ENCODE assay signal across 17 cellular contexts in the genomic region with DNA sequence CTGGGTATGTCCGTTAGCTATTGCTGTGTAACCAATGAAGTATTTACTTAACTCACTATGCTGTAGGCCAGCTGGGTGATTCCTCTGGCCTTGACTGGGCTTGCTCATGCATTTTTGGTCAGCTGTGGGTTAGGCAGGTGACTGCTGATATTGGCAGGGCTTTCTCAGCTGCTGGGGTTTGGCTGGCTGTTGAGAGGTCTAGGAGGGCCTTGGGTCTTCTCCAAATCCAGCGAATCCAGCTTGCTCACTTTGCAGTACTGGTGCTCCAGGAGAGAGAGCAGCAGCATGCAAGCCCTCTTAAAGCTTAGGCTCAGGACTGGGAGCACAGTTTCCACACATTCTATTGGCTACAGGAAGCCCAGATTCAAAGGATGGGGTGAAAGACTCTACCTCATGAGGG.
DNase-seq lines count a peak whose midpoint lies in the region; ATAC-seq, FAIRE-seq and TF ChIP-seq lines count a peak whose summit lies in the region.
"Had no signal": no experiment of that assay in that cellular context is flagged by ENCODE, and none has a peak within 500 bp of the region (broad histone marks: within the 10 kb centered on the region; RNA-seq: fewer than 3 reads in every experiment).

No MANE protein-coding gene starts in this region.

- H3K4me3 ChIP-seq in HepG2 (replicated peaks in 1 of 3; ENCODE audit: insufficient read depth in 1 of 3, low read depth in 2 of 3, low read length in 3 of 3) (no peak overlapping the region), right lobe of liver (no peak overlapping the region), fibroblast of villous mesenchyme (ENCODE audit: low read depth, low read length) (no peak overlapping the region), esophagus squamous epithelium (no peak overlapping the region)
- H3K4me3 ChIP-seq: heart right ventricle, tibial nerve had no signal

- H2AFZ ChIP-seq in HepG2 (ENCODE audit: low read length): no peak overlapping the region
- H2AFZ ChIP-seq in H9 (ENCODE audit: low read length): no peak overlapping the region

- no peaks in the 10 kb centered on the region for H3K9me3 Mint-ChIP-seq in H9

- ATAC-seq in HepG2 (peak; percentile 73), right lobe of liver (no peak)
- ATAC-seq: heart right ventricle had no signal

- H4K8ac ChIP-seq in H9 (replicated peaks; ENCODE audit: insufficient read length, low read depth, low read length): no peak overlapping the region

- no peak overlapping the region for H3K18ac ChIP-seq in H9 (ENCODE audit: insufficient read length, low read depth, low read length)

- POLR2A ChIA-PET in HepG2 (lab: Yijun Ruan, JAX): no interaction called here

- peaks cover 27 to 41% of the 10 kb centered on the region in 2 experiments for H3K4me1 Mint-ChIP-seq in H9

- no peak overlapping the region for H4K5ac ChIP-seq in H9 (ENCODE audit: insufficient read length, low read depth, low read length)

- H3K4ac ChIP-seq in H9 (ENCODE audit: low read depth, low read length): no peak overlapping the region

- no peaks in the 10 kb centered on the region for H3K36me3 Mint-ChIP-seq in H9 (ENCODE audit: insufficient read depth in 1 of 3, low read depth in 3 of 3)

- TF ChIP-seq EP300 in HepG2 (IDR thresholded peaks at IDR 0.05; ENCODE audit: low read depth in 2 of 2, low read length in 2 of 2) (no peak), HepG2 (CRISPR knock-in tag; IDR thresholded peaks at IDR 0.05; ENCODE audit: borderline replicate concordance) (no peak)

- no peak for TF ChIP-seq POLR2A in HepG2 (IDR thresholded peaks at IDR 0.05; ENCODE audit: insufficient read depth in 1 of 2, low read depth in 2 of 2, low read length in 2 of 2)
- no peak for TF ChIP-seq POLR2A in right lobe of liver (IDR thresholded peaks at IDR 0.05)
- TF ChIP-seq POLR2A in esophagus squamous epithelium (IDR thresholded peaks at IDR 0.05): no peak

- H4K91ac ChIP-seq in H9 (ENCODE audit: insufficient read length, low read depth, low read length): no peak overlapping the region

- TF ChIP-seq CTCF in HepG2 (CRISPR knock-in tag; IDR thresholded peaks at IDR 0.05) (no peak), right lobe of liver (IDR thresholded peaks at IDR 0.05) (no peak), fibroblast of villous mesenchyme (IDR thresholded peaks at IDR 0.05; ENCODE audit: insufficient read depth, low read depth, low read length) (no peak), H9 (conservative IDR thresholded peaks at IDR 0.05) (no peak), esophagus squamous epithelium (IDR thresholded peaks at IDR 0.05) (no peak)

- H3K79me2 ChIP-seq in HepG2 (ENCODE audit: insufficient read depth, low read length): no peaks in the 10 kb centered on the region
- no peaks in the 10 kb centered on the region for H3K79me2 ChIP-seq in H9 (ENCODE audit: insufficient read depth, low read length)

- H3K9ac ChIP-seq in HepG2 (ENCODE audit: insufficient read depth, low read depth, low read length) (no peak overlapping the region), H9 (ENCODE audit: extremely low read depth, insufficient read length, low read length) (no peak overlapping the region)

- no peak for TF ChIP-seq RAD21 in HepG2 (CRISPR knock-in tag; IDR thresholded peaks at IDR 0.05)

- H3K4me2 ChIP-seq in HepG2 (ENCODE audit: low read depth, low read length): no peak overlapping the region
- no peak overlapping the region for H3K4me2 ChIP-seq in H9 (ENCODE audit: insufficient read depth, insufficient read length, low read length)

- H2BK12ac ChIP-seq in H9 (ENCODE audit: insufficient read length, low read depth, low read length): no peak overlapping the region

- CTCF ChIA-PET in HepG2 (lab: Yijun Ruan, JAX; ENCODE audit: low intra/inter-chr PET ratio, low total read pairs): no interaction called here

- H3K4me3 Mint-ChIP-seq in H9: no peak overlapping the region; a peak in 1 of 5 replicates

- no peak overlapping the region for H3K23ac ChIP-seq in H9 (ENCODE audit: insufficient read length, low read depth, low read length)

- H3K27ac ChIP-seq in HepG2 (ENCODE audit: extremely low read length, insufficient read depth, low read length) (no peak overlapping the region), right lobe of liver (no peak overlapping the region), H9 (ENCODE audit: insufficient read length, low read depth, low read length) (no peak overlapping the region), esophagus squamous epithelium (no peak overlapping the region)
- H3K27ac ChIP-seq: heart right ventricle, tibial nerve had no signal

- no TSS peak for BruUV-seq in HepG2 (replicated peaks; lab: Mats Ljungman, UMichigan)

- H2BK20ac ChIP-seq in H9 (ENCODE audit: low read depth, low read length, poor library complexity, severe bottlenecking): no peak overlapping the region

- no peak overlapping the region for H3K14ac ChIP-seq in H9 (ENCODE audit: insufficient read depth, low read length)

- H3K27me3 ChIP-seq in HepG2 (ENCODE audit: control insufficient read depth in 1 of 2, insufficient read depth in 2 of 2, low read length in 2 of 2) (peaks cover under 1 to 1% of the 10 kb centered on the region in 2 experiments; a peak in 1 of 5 replicates), right lobe of liver (no peaks in the 10 kb centered on the region), H9 (ENCODE audit: insufficient read depth, low read length) (no peaks in the 10 kb centered on the region), esophagus squamous epithelium (no peaks in the 10 kb centered on the region)
- H3K27me3 ChIP-seq: tibial nerve had no signal

- H3K27me3 Mint-ChIP-seq in H9 (ENCODE audit: low read depth): no peaks in the 10 kb centered on the region; the same call in 1 of the 2 replicates

- H2AK5ac ChIP-seq in H9 (ENCODE audit: insufficient read length, low read length): no peak overlapping the region

- no peak overlapping the region for H2BK120ac ChIP-seq in H9 (ENCODE audit: low read depth, low read length, poor library complexity, severe bottlenecking)

- 7% methylated on average over 1 of the region's 2 CpGs for WGBS in HepG2 (ENCODE audit: low lambda C conversion rate)
- 61% methylated on average over 1 of the region's 2 CpGs for WGBS in right lobe of liver (ENCODE audit: insufficient coverage, low coverage, low lambda C conversion rate, missing lambda C conversion rate)
- WGBS in H9 (ENCODE audit: extremely low coverage, insufficient read length, low lambda C conversion rate): no CpG with 5 or more reads among the region's 2 CpGs
- 53 to 65% methylated on average over 2 of the region's 2 CpGs for WGBS in esophagus squamous epithelium, 2 donors

- H3K9me3 ChIP-seq in HepG2 (ENCODE audit: low read length) (no peaks in the 10 kb centered on the region), right lobe of liver (no peaks in the 10 kb centered on the region), H9 (ENCODE audit: control insufficient read depth, low read depth, low read length) (no peaks in the 10 kb centered on the region), esophagus squamous epithelium (no peaks in the 10 kb centered on the region)
- H3K9me3 ChIP-seq: heart right ventricle, tibial nerve had no signal

- H3K36me3 ChIP-seq in HepG2 (replicated peaks in 1 of 2; ENCODE audit: control insufficient read depth in 1 of 2, insufficient read depth in 2 of 2, low read length in 2 of 2) (no peaks in the 10 kb centered on the region), right lobe of liver (no peaks in the 10 kb centered on the region), esophagus squamous epithelium (no peaks in the 10 kb centered on the region)
- H3K36me3 ChIP-seq: heart right ventricle, tibial nerve had no signal

- H2BK5ac ChIP-seq in H9 (ENCODE audit: insufficient read length, low read length): no peak overlapping the region

- H3K23me2 ChIP-seq in H9 (ENCODE audit: insufficient read length, low read depth, low read length, poor library complexity, severe bottlenecking): no peaks in the 10 kb centered on the region

- H2BK15ac ChIP-seq in H9 (ENCODE audit: low read depth, low read length): no peak overlapping the region

- no peak overlapping the region; a peak in 1 of 7 replicates for H3K27ac Mint-ChIP-seq in H9

- no peaks in the 10 kb centered on the region for H3K4me1 ChIP-seq in HepG2 (ENCODE audit: insufficient read depth, low read length)
- H3K4me1 ChIP-seq in right lobe of liver: no peaks in the 10 kb centered on the region
- H3K4me1 ChIP-seq in H9 (ENCODE audit: insufficient read depth, low read length): 0 out of 2 replicates have a peak, but pooled peaks cover 2% of the 10 kb centered on the region
- H3K4me1 ChIP-seq in esophagus squamous epithelium: no peaks in the 10 kb centered on the region
- H3K4me1 ChIP-seq: tibial nerve had no signal

- in situ Hi-C loops in HepG2 (cut with HindIII; ENCODE audit: extremely low pct_ligation_motif_present, low pct_unique_long_range_greater_than_20kb): no loop called here

- H4K20me1 ChIP-seq in HepG2 (ENCODE audit: insufficient read depth, low read length) (no peaks in the 10 kb centered on the region), H9 (ENCODE audit: control insufficient read depth, insufficient read depth, insufficient read length) (no peaks in the 10 kb centered on the region)

- intact Hi-C loops in HepG2 (cut with micrococcal nuclease; ENCODE audit: unreplicated experiment): no loop called here
- intact Hi-C loops in right lobe of liver (cut with DNase I): no loop called here
- intact Hi-C loops in esophagus squamous epithelium (cut with DNase I): no loop called here

- FAIRE-seq in HepG2 (lab: Jason Lieb, UNC): no peak
- FAIRE-seq: A204.1 had no signal

- H3K79me1 ChIP-seq in H9 (ENCODE audit: insufficient read depth, low read depth, low read length, poor library complexity, severe bottlenecking): no peaks in the 10 kb centered on the region

- no peak overlapping the region for H3K56ac ChIP-seq in H9 (ENCODE audit: insufficient read length, low read depth, low read length)

- DNase-seq in HepG2 (ENCODE audit: low spot score) (peak; percentile 23), right lobe of liver (no peak), amniotic epithelial cell (ENCODE audit: low read depth) (peak; percentile 91), fibroblast of villous mesenchyme (ENCODE audit: low read depth) (peak; percentile 69), H9 (no peak), COLO668 (lab: John Stamatoyannopoulos, UW; ENCODE audit: unreplicated experiment) (no peak), NCI-H82 treated with DMSO at 0.1 percent for 48 hours (lab: John Stamatoyannopoulos, UW; ENCODE audit: unreplicated experiment) (no peak), esophagus squamous epithelium (lab: John Stamatoyannopoulos, UW) (no peak)
- DNase-seq: activated T-cell treated with anti-CD3 and anti-CD28 coated beads for 4 hours; amniotic stem cell; effector CD4-positive, alpha-beta T cell; heart right ventricle; NCI-H1930; stimulated activated CD4-positive, alpha-beta T cell treated with anti-CD3 and anti-CD28 coated beads, Interleukin-15, amount 100 ng/mL, for 24 hours; SW 1271 had no signal

- no peak overlapping the region for H3T11ph ChIP-seq in H9 (ENCODE audit: low read length)

TF ChIP-seq in HepG2, 621 proteins besides CTCF, POLR2A, EP300 and RAD21 (continues in another document):
- peak; percentile 87 for TF ChIP-seq ZNF780A (CRISPR knock-in tag; IDR thresholded peaks at IDR 0.05)
- no peak for TF ChIP-seq ZNF543 (CRISPR knock-in tag; IDR thresholded peaks at IDR 0.05)
- no peak for TF ChIP-seq ZNF326 (CRISPR knock-in tag; IDR thresholded peaks at IDR 0.05; ENCODE audit: borderline replicate concordance)
- TF ChIP-seq SPEN (CRISPR knock-in tag; IDR thresholded peaks at IDR 0.05; ENCODE audit: low read depth): no peak
- TF ChIP-seq RBAK (CRISPR knock-in tag; IDR thresholded peaks at IDR 0.05): 0 out of 2 replicates have a peak, but pooled peaks have one; percentile 55

Comparison
In these comparisons a context has a peak if more than half of its experiments do, and no peak if none do; other contexts are left out.
1. DNase-seq: peak in HepG2 (single experiment), amniotic epithelial cell (single experiment) and fibroblast of villous mesenchyme (single experiment); none in right lobe of liver (0 of 3), H9 (single experiment), COLO668 (single experiment), NCI-H82 treated with DMSO at 0.1 percent for 48 hours (single experiment) and esophagus squamous epithelium (single experiment).